In genomic region chr3:147906275-147906674, GRCh38 we compare ENCODE assay signal across 1 cellular context.
TF ChIP-seq lines count a peak whose summit lies in the region.

No MANE protein-coding gene starts in this region.

TF ChIP-seq in SK-N-SH treated with all-trans-retinoic acid at 6 μM for 48 hours, 23 proteins besides CTCF, POLR2A, EP300 and RAD21:
- TF ChIP-seq, protein P1, sequence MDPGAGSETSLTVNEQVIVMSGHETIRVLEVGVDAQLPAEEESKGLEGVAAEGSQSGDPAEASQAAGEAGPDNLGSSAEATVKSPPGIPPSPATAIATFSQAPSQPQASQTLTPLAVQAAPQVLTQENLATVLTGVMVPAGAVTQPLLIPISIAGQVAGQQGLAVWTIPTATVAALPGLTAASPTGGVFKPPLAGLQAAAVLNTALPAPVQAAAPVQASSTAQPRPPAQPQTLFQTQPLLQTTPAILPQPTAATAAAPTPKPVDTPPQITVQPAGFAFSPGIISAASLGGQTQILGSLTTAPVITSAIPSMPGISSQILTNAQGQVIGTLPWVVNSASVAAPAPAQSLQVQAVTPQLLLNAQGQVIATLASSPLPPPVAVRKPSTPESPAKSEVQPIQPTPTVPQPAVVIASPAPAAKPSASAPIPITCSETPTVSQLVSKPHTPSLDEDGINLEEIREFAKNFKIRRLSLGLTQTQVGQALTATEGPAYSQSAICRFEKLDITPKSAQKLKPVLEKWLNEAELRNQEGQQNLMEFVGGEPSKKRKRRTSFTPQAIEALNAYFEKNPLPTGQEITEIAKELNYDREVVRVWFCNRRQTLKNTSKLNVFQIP (CRISPR knock-in tag; IDR thresholded peaks at IDR 0.05; ENCODE audit: borderline replicate concordance, low read depth) = no peak
- TF ChIP-seq ZNF70 (CRISPR knock-in tag; IDR thresholded peaks at IDR 0.05) (no peak), TCF4 (CRISPR knock-in tag; IDR thresholded peaks at IDR 0.05; ENCODE audit: borderline replicate concordance) (no peak), SNAI2 (CRISPR knock-in tag; IDR thresholded peaks at IDR 0.05) (no peak), TOX (CRISPR knock-in tag; IDR thresholded peaks at IDR 0.05; ENCODE audit: borderline replicate concordance) (no peak), ZFP30 (CRISPR knock-in tag; IDR thresholded peaks at IDR 0.05) (no peak), ZNF565 (CRISPR knock-in tag; conservative IDR thresholded peaks at IDR 0.05; ENCODE audit: low read depth) (no peak), ZNF8 (CRISPR knock-in tag; IDR thresholded peaks at IDR 0.05) (no peak), ZC3H10 (CRISPR knock-in tag; IDR thresholded peaks at IDR 0.05) (no peak), PPARA (CRISPR knock-in tag; IDR thresholded peaks at IDR 0.05; ENCODE audit: borderline replicate concordance) (no peak), ESRRG (CRISPR knock-in tag; IDR thresholded peaks at IDR 0.05) (no peak)
